24 cellular contexts compared by ENCODE assay signal in the genomic region with DNA sequence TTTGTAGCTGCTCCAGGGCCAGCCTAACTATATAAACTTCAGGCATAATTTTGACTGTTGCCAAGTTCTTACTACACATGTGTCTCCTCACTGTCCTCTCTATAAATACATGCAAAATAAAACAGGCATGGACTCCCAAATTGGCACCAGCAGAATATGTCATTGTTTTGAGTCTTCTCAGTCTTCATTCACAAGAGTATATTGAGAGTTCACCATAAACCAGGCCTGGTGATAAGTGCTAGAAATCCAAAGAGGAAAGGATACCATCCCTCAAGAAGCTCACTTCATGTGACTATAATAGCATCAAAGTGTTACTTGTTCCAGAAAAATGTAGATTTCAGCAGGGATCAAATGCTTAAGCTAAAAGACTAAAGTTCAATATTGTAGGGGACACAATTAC. TPM values are rescaled to one million over a fixed set of nuclear protein-coding genes. Genes with fewer than 3 reads are reported as not detected.
"Had no signal": no experiment of that assay in that cellular context is flagged by ENCODE, and none has a peak within 500 bp of the region (broad histone marks: within the 10 kb centered on the region; RNA-seq: fewer than 3 reads in every experiment).

No MANE protein-coding gene starts in this region.

- H3K9me3 ChIP-seq: neutrophil, ovary, psoas muscle, right atrium auricular region, spleen, upper lobe of right lung had no signal

- H3K4me3 ChIP-seq: ovary, psoas muscle, right atrium auricular region, spleen, upper lobe of right lung had no signal

- H3K27me3 Mint-ChIP-seq: activated CD4-positive, alpha-beta T cell treated with anti-CD3 and anti-CD28 coated beads, Interleukin-2, amount 10 ng/mL, durations not matched to agents 7 days and 5 days; activated CD8-positive, alpha-beta memory T cell treated with anti-CD3 and anti-CD28 coated beads, Interleukin-2, amount 10 ng/mL, durations not matched to agents 7 days and 5 days; activated CD8-positive, alpha-beta T cell treated with anti-CD3 and anti-CD28 coated beads for 36 hours; activated naive CD4-positive, alpha-beta T cell treated with anti-CD3 and anti-CD28 coated beads, Interleukin-2, amount 10 ng/mL, durations not matched to agents 7 days and 5 days had no signal

- H3K4me1 Mint-ChIP-seq: activated CD8-positive, alpha-beta memory T cell treated with anti-CD3 and anti-CD28 coated beads, Interleukin-2, amount 10 ng/mL, durations not matched to agents 7 days and 5 days; activated naive CD4-positive, alpha-beta T cell treated with anti-CD3 and anti-CD28 coated beads, Interleukin-2, amount 10 ng/mL, durations not matched to agents 7 days and 5 days; memory B cell had no signal

- H3K9me3 Mint-ChIP-seq: activated CD4-positive, alpha-beta T cell treated with anti-CD3 and anti-CD28 coated beads, Interleukin-2, amount 10 ng/mL, durations not matched to agents 7 days and 5 days; activated CD8-positive, alpha-beta T cell treated with anti-CD3 and anti-CD28 coated beads for 36 hours; activated naive CD4-positive, alpha-beta T cell treated with anti-CD3 and anti-CD28 coated beads, Interleukin-2, amount 10 ng/mL, durations not matched to agents 7 days and 5 days; memory B cell had no signal

- ATAC-seq: activated CD8-positive, alpha-beta memory T cell treated with anti-CD3 and anti-CD28 coated beads, Interleukin-2, amount 10 ng/mL, durations not matched to agents 7 days and 5 days; activated CD8-positive, alpha-beta T cell treated with anti-CD3 and anti-CD28 coated beads for 36 hours; esophagus mucosa; left colon; psoas muscle; upper lobe of right lung had no signal

- H3K27ac ChIP-seq: neutrophil, ovary, psoas muscle, right atrium auricular region, spleen, upper lobe of right lung, VCaP had no signal

- H3K4me3 Mint-ChIP-seq: activated CD4-positive, alpha-beta T cell treated with anti-CD3 and anti-CD28 coated beads, Interleukin-2, amount 10 ng/mL, durations not matched to agents 7 days and 5 days; activated CD8-positive, alpha-beta memory T cell treated with anti-CD3 and anti-CD28 coated beads, Interleukin-2, amount 10 ng/mL, durations not matched to agents 7 days and 5 days; activated CD8-positive, alpha-beta T cell treated with anti-CD3 and anti-CD28 coated beads for 36 hours; activated naive CD4-positive, alpha-beta T cell treated with anti-CD3 and anti-CD28 coated beads, Interleukin-2, amount 10 ng/mL, durations not matched to agents 7 days and 5 days; memory B cell had no signal

- H3K4me1 ChIP-seq: psoas muscle, upper lobe of right lung had no signal

- DNase-seq: activated CD4-positive, alpha-beta T cell treated with anti-CD3 and anti-CD28 coated beads, Interleukin-2, amount 10 ng/mL, durations not matched to agents 7 days and 5 days; activated CD4-positive, CD25-positive, alpha-beta regulatory T cell treated with anti-CD3 and anti-CD28 coated beads, Interleukin-2, amount 50 U/mL, for 72 hours; activated CD8-positive, alpha-beta memory T cell treated with anti-CD3 and anti-CD28 coated beads, Interleukin-2, amount 10 ng/mL, durations not matched to agents 7 days and 5 days; activated CD8-positive, alpha-beta T cell treated with anti-CD3 and anti-CD28 coated beads for 36 hours; activated effector memory CD4-positive, alpha-beta T cell treated with anti-CD3 and anti-CD28 coated beads, Interleukin-2, amount 50 U/mL, for 16 hours; activated naive CD4-positive, alpha-beta T cell treated with anti-CD3 and anti-CD28 coated beads, Interleukin-2, amount 10 ng/mL, durations not matched to agents 7 days and 5 days; activated T-cell treated with anti-CD3 and anti-CD28 coated beads for 4 hours; amygdala; effector CD8-positive, alpha-beta T cell; foreskin melanocyte; hippocampal formation; left colon; ovary; psoas muscle; spleen; stimulated activated CD4-positive, alpha-beta T cell treated with anti-CD3 and anti-CD28 coated beads, Interleukin-4, amount 100 ng/mL, for 1 hour; stimulated activated naive CD4-positive, alpha-beta T cell; upper lobe of right lung had no signal

- H3K27ac Mint-ChIP-seq: activated CD4-positive, alpha-beta T cell treated with anti-CD3 and anti-CD28 coated beads, Interleukin-2, amount 10 ng/mL, durations not matched to agents 7 days and 5 days; activated CD8-positive, alpha-beta memory T cell treated with anti-CD3 and anti-CD28 coated beads, Interleukin-2, amount 10 ng/mL, durations not matched to agents 7 days and 5 days; activated CD8-positive, alpha-beta T cell treated with anti-CD3 and anti-CD28 coated beads for 36 hours; activated naive CD4-positive, alpha-beta T cell treated with anti-CD3 and anti-CD28 coated beads, Interleukin-2, amount 10 ng/mL, durations not matched to agents 7 days and 5 days; memory B cell had no signal

- H3K36me3 Mint-ChIP-seq: memory B cell had no signal

- H3K36me3 ChIP-seq: neutrophil, ovary, right atrium auricular region, spleen, upper lobe of right lung had no signal

- H3K27me3 ChIP-seq: neutrophil, ovary, right atrium auricular region, spleen, upper lobe of right lung had no signal

RNA-seq across cellular contexts. Expression of a gene that starts 13.7 kb away (rescaled TPM):
- total RNA-seq: myocyte, psoas muscle, right atrium auricular region, upper lobe of right lung had no signal
